In the genomic region with DNA sequence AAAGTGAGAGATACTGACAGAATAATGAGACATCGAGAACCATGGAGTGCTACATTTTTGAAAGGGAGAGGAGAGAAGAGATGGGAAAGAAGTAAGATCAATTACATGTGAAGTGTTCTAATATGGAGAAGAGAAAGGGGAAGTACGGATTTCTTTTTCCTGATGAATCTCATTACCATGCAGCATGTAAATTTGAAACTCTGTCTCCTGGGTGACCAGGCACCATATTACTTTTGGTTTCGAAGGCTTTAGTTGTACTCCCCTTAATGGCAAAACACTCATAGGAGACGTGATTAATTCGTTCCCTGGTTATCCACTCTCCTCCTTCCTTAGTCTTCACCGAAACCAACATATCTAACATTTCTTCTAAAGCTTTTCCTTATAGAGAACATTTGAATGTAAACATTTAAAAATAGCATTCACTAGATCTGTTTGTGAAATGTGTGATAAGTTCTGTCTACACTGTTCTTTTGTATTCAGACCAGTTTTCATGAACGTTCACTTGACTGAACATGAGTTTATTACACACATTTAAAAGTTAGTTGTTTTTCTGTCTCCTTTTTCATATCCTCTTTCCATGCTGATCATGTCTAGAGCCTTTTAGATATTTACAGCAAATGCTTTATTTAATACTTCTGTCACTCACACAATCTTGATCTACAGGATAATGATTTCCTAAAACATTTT, we compare ENCODE assay signal across 13 cellular contexts.
DNase-seq lines count a peak whose midpoint lies in the region; ATAC-seq lines count a peak whose summit lies in the region.
"Had no signal": no experiment of that assay in that cellular context is flagged by ENCODE, and none has a peak within 500 bp of the region (broad histone marks: within the 10 kb centered on the region; RNA-seq: fewer than 3 reads in every experiment).

No MANE protein-coding gene starts in this region.

- peak; percentile 96 for ATAC-seq in GM18868 (IDR thresholded peaks at IDR 0.05; ENCODE audit: unreplicated experiment)
- peak; percentile 98 for ATAC-seq in GM21529 (IDR thresholded peaks at IDR 0.05; ENCODE audit: unreplicated experiment)
- peak; percentile 74 for ATAC-seq in HG03159 (IDR thresholded peaks at IDR 0.05; ENCODE audit: unreplicated experiment)
- ATAC-seq in HG03521 (IDR thresholded peaks at IDR 0.05; ENCODE audit: unreplicated experiment), result no peak

- DNase-seq in RPMI8226, result peak; percentile 52
- DNase-seq in T-helper 2 cell, result no peak
- DNase-seq in GOT3 (lab: John Stamatoyannopoulos, UW), result no peak
- no peak for DNase-seq in SKM-1 (lab: John Stamatoyannopoulos, UW; ENCODE audit: unreplicated experiment)
- DNase-seq: activated CD8-positive, alpha-beta memory T cell treated with anti-CD3 and anti-CD28 coated beads for 24 hours; effector CD8-positive, alpha-beta T cell; KG1; mesenchymal stem cell; NCI-H510A had no signal
